21 cellular contexts compared by ENCODE assay signal in genomic region chr7:132221356-132221755, GRCh38.
"Had no signal": no experiment of that assay in that cellular context is flagged by ENCODE, and none has a peak within 500 bp of the region (broad histone marks: within the 10 kb centered on the region; RNA-seq: fewer than 3 reads in every experiment).

No MANE protein-coding gene starts in this region.

- H3K4me2 ChIP-seq: hepatocyte had no signal

- H3K79me2 ChIP-seq: hepatocyte, parathyroid adenoma had no signal

- FAIRE-seq: astrocyte had no signal

- H3K4me3 ChIP-seq: hepatocyte, skin epidermis, stomach, transverse colon, vagina had no signal

- H3K36me3 ChIP-seq: transverse colon, vagina had no signal

- H3K27ac ChIP-seq: hepatocyte, parathyroid adenoma, stomach, transverse colon, vagina had no signal

- H2AFZ ChIP-seq: hepatocyte, parathyroid adenoma had no signal

- H3K4me1 ChIP-seq: parathyroid adenoma, transverse colon, vagina had no signal

- ATAC-seq: left ventricle myocardium superior; right cardiac atrium; stimulated activated memory B cell treated with anti-CD40 and anti-IgM and Interleukin-4, amounts not matched to agents 10 μg/mL and 1 μg/mL and 100 μg/mL, for 72 hours; WTC11 had no signal

- H3K9me3 ChIP-seq: stomach, transverse colon, vagina had no signal

- DNase-seq: activated naive CD4-positive, alpha-beta T cell; activated naive CD8-positive, alpha-beta T cell treated with anti-CD3 and anti-CD28 coated beads for 36 hours; activated T-cell treated with anti-CD3 and anti-CD28 coated beads, Interleukin-2, amount 50 U/mL, for 1 hour; cerebellar nuclear complex; erythroblast; foreskin melanocyte; immature natural killer cell; kidney glomerular epithelial cell; left ventricle myocardium superior; nephron progenitor cell; right cardiac atrium; stomach; T1000; transverse colon had no signal

- H3K27me3 ChIP-seq: hepatocyte, stomach, transverse colon, vagina had no signal
